Comparison of ENCODE assay signal across 22 cellular contexts in genomic region chr9:18997151-18997550, GRCh38. TPM values are rescaled to one million over a fixed set of nuclear protein-coding genes. Genes with fewer than 3 reads are reported as not detected.
DNase-seq lines count a peak whose midpoint lies in the region; ATAC-seq, FAIRE-seq and TF ChIP-seq lines count a peak whose summit lies in the region.
"Had no signal": no experiment of that assay in that cellular context is flagged by ENCODE, and none has a peak within 500 bp of the region (broad histone marks: within the 10 kb centered on the region; RNA-seq: fewer than 3 reads in every experiment).

No MANE protein-coding gene starts in this region.

- no peak overlapping the region for H2AK5ac ChIP-seq in mesenchymal stem cell (ENCODE audit: low read length, severe bottlenecking)

- 100% methylated on average over 1 of the region's 2 CpGs for WGBS in mesenchymal stem cell

- H2BK12ac ChIP-seq in mesenchymal stem cell (ENCODE audit: low read length in 2 of 2), result no peak overlapping the region

- in situ Hi-C loops in GM13976 (cut with MboI; ENCODE audit: low sequenced_read_pairs, unreplicated experiment), result no loop called here

- H2BK15ac ChIP-seq in mesenchymal stem cell (ENCODE audit: low read depth, poor library complexity, severe bottlenecking), result no peak overlapping the region

- H3K4me1 ChIP-seq in foreskin keratinocyte, result no peaks in the 10 kb centered on the region
- peaks cover 4% of the 10 kb centered on the region for H3K4me1 ChIP-seq in mesenchymal stem cell (ENCODE audit: control insufficient read depth, insufficient read depth, low read depth, low read length)
- H3K4me1 ChIP-seq: BLaER1 treated with 17β-estradiol and CSF1 and Interleukin-3, amounts not matched to agents 10 nM and 100 nM had no signal

- H3K4me2 ChIP-seq in mesenchymal stem cell (ENCODE audit: low read length, poor library complexity, severe bottlenecking), result no peak overlapping the region
- H3K4me2 ChIP-seq: BLaER1 treated with 17β-estradiol and CSF1 and Interleukin-3, amounts not matched to agents 10 nM and 100 nM had no signal

- H3K18ac ChIP-seq in mesenchymal stem cell (ENCODE audit: low read depth in 1 of 2, low read length in 2 of 2), result no peak overlapping the region

- H3K27ac ChIP-seq in foreskin keratinocyte (no peak overlapping the region), mesenchymal stem cell (ENCODE audit: low read length, poor library complexity, severe bottlenecking) (no peak overlapping the region)
- H3K27ac ChIP-seq: BLaER1 treated with 17β-estradiol and CSF1 and Interleukin-3, amounts not matched to agents 10 nM and 100 nM; HL-60 had no signal

- H4K8ac ChIP-seq in mesenchymal stem cell (ENCODE audit: low read length), result no peak overlapping the region

- H3K27me3 ChIP-seq in bronchial epithelial cell (ENCODE audit: control insufficient read depth, insufficient read depth, low read length) (peaks cover 3% of the 10 kb centered on the region), foreskin keratinocyte (peaks cover 5% of the 10 kb centered on the region), mesenchymal stem cell (ENCODE audit: control insufficient read depth in 1 of 2, insufficient read depth in 1 of 2, low read length in 2 of 2) (peaks cover 0 to 3% of the 10 kb centered on the region in 2 experiments)
- H3K27me3 ChIP-seq: BLaER1 treated with 17β-estradiol and CSF1 and Interleukin-3, amounts not matched to agents 10 nM and 100 nM had no signal

- no peak overlapping the region for H2BK5ac ChIP-seq in mesenchymal stem cell (ENCODE audit: low read depth, low read length, poor library complexity, severe bottlenecking)

- no peak overlapping the region for H3K14ac ChIP-seq in mesenchymal stem cell (ENCODE audit: low read length in 2 of 2)

- no peak overlapping the region for H3K4ac ChIP-seq in mesenchymal stem cell (ENCODE audit: low read depth in 1 of 2, low read length in 2 of 2)

- no peak overlapping the region for H3K23ac ChIP-seq in mesenchymal stem cell (ENCODE audit: low read length in 2 of 2)

- DNase-seq in HK-2 (ENCODE audit: unreplicated experiment) (peak; percentile 1), bronchial epithelial cell (ENCODE audit: low read depth) (peak; percentile 1), foreskin keratinocyte (no peak), mesenchymal stem cell (no peak), GM13976 (ENCODE audit: low spot score) (no peak), AG08395 (ENCODE audit: low spot score) (no peak)
- DNase-seq: 8988T; Calu3; CD8-positive, alpha-beta T cell; GDM1; GOT3; H7; HFFc6 had no signal

- peak overlapping the region; percentile 2 for H4K91ac ChIP-seq in mesenchymal stem cell (ENCODE audit: low read length)

- peak; percentile 44 for ATAC-seq in foreskin keratinocyte
- no peak for ATAC-seq in GM18519 (IDR thresholded peaks at IDR 0.05; ENCODE audit: low FRiP score, unreplicated experiment)
- no peak for ATAC-seq in HG02798 (IDR thresholded peaks at IDR 0.05; ENCODE audit: poor library complexity, unreplicated experiment)
- ATAC-seq: CD8-positive, alpha-beta T cell; HCT116 had no signal

- no peak overlapping the region for H3K9ac ChIP-seq in mesenchymal stem cell (ENCODE audit: low read length)
- H3K9ac ChIP-seq: BLaER1 treated with 17β-estradiol and CSF1 and Interleukin-3, amounts not matched to agents 10 nM and 100 nM had no signal

- no peaks in the 10 kb centered on the region for H3K79me1 ChIP-seq in mesenchymal stem cell (replicated peaks; ENCODE audit: low read length, poor library complexity, severe bottlenecking)

- H3K9me3 ChIP-seq in mesenchymal stem cell (ENCODE audit: control insufficient read depth, low read length), result no peaks in the 10 kb centered on the region

- H2BK120ac ChIP-seq in mesenchymal stem cell (ENCODE audit: low read depth, low read length), result no peak overlapping the region

- no peak for FAIRE-seq in bronchial epithelial cell (lab: Jason Lieb, UNC)
- FAIRE-seq: GM12892 had no signal

- no peak overlapping the region for H3K4me3 ChIP-seq in bronchial epithelial cell (ENCODE audit: low read depth, low read length)
- no peak overlapping the region for H3K4me3 ChIP-seq in mesenchymal stem cell (ENCODE audit: insufficient read depth in 1 of 2, low read depth in 1 of 2, low read length in 2 of 2)
- H3K4me3 ChIP-seq: BLaER1 treated with 17β-estradiol and CSF1 and Interleukin-3, amounts not matched to agents 10 nM and 100 nM had no signal

- no peak overlapping the region for H2AFZ ChIP-seq in mesenchymal stem cell (ENCODE audit: low read depth, low read length)

- H3K36me3 ChIP-seq in bronchial epithelial cell (ENCODE audit: control insufficient read depth, insufficient read depth, low read length) (no peaks in the 10 kb centered on the region), mesenchymal stem cell (ENCODE audit: control insufficient read depth in 1 of 2, insufficient read depth in 2 of 2, low read depth in 1 of 2, low read length in 2 of 2) (no peaks in the 10 kb centered on the region)
- H3K36me3 ChIP-seq: BLaER1 treated with 17β-estradiol and CSF1 and Interleukin-3, amounts not matched to agents 10 nM and 100 nM had no signal

- no peak for TF ChIP-seq CTCF in bronchial epithelial cell (IDR thresholded peaks at IDR 0.05; ENCODE audit: insufficient read depth, low read length, severe bottlenecking)
- no peak for TF ChIP-seq CTCF in foreskin keratinocyte (conservative IDR thresholded peaks at IDR 0.05)
- no peak for TF ChIP-seq CTCF in GM13976 (IDR thresholded peaks at IDR 0.05; ENCODE audit: borderline replicate concordance, control extremely low read depth, extremely low read depth, insufficient read depth, missing control alignments)

RNA-seq across cellular contexts. Expression of gene SAXO1, which starts 35.9 kb away (rescaled TPM):
- not detected in 2 replicates for total RNA-seq in bronchial epithelial cell
- not detected in 2 replicates for total RNA-seq in foreskin keratinocyte
- not detected in 2 replicates for polyA plus RNA-seq in foreskin keratinocyte
- polyA plus RNA-seq in mesenchymal stem cell (2013, experiment 1 of 2), result 0.04 TPM
- 0.03 TPM for polyA plus RNA-seq in mesenchymal stem cell (2013, experiment 2 of 2)
- total RNA-seq: A673, B cell, Calu3, HFFc6, HT1080 had no signal

RNA-seq across cellular contexts. Expression of gene RRAGA, which starts 52.1 kb away (rescaled TPM):
- total RNA-seq in bronchial epithelial cell, result 29.7 and 41.6 TPM in 2 replicates
- total RNA-seq in foreskin keratinocyte, result 63.8 and 67.8 TPM in 2 replicates
- polyA plus RNA-seq in foreskin keratinocyte, result 80.7 and 83.4 TPM in 2 replicates
- polyA plus RNA-seq in mesenchymal stem cell (2013, experiment 1 of 2), result 99.8 TPM
- 102 TPM for polyA plus RNA-seq in mesenchymal stem cell (2013, experiment 2 of 2)

Comparison
In these comparisons a context has a peak if more than half of its experiments do, and no peak if none do; other contexts are left out.
1. DNase-seq: peak in HK-2 (single experiment) and bronchial epithelial cell (single experiment); none in foreskin keratinocyte (0 of 2), mesenchymal stem cell (single experiment), GM13976 (single experiment) and AG08395 (single experiment).